Comparison of ENCODE assay signal across 10 cellular contexts in the genomic region with DNA sequence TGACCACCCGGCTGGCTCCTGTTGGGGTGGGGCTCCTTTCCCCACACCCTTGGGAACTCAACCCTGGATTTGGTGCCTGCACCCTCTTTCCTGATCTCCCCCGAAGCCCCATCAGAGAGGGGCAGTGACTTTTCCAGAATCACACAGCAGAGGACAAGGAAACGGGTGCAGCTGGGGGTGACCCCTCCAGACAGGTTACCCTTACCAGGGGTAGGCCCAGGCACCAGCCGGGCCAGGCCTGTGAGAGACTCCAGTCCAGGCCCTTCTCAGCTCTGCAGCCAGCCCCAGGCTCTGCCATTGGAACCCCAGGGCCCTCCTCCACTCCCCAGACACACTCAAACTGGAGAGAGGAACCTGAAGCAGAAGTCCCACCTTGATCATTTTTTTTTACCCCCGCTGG. TPM values are rescaled to one million over a fixed set of nuclear protein-coding genes. Genes with fewer than 3 reads are reported as not detected.
DNase-seq lines count a peak whose midpoint lies in the region; ATAC-seq, FAIRE-seq and TF ChIP-seq lines count a peak whose summit lies in the region.
"Had no signal": no experiment of that assay in that cellular context is flagged by ENCODE, and none has a peak within 500 bp of the region (broad histone marks: within the 10 kb centered on the region; RNA-seq: fewer than 3 reads in every experiment).

No MANE protein-coding gene starts in this region.

- TF ChIP-seq CTCF in DOHH2 (IDR thresholded peaks at IDR 0.05; ENCODE audit: low read depth, low read length, poor library complexity, severe bottlenecking) = no peak
- TF ChIP-seq CTCF in K562 (IDR thresholded peaks at IDR 0.05 in 2 of 3, conservative IDR thresholded peaks at IDR 0.05 in 1 of 3; ENCODE audit: insufficient read depth in 2 of 3, low read depth in 1 of 3, low read length in 3 of 3) = no peak
- TF ChIP-seq CTCF in sigmoid colon (IDR thresholded peaks at IDR 0.05) = no peak
- TF ChIP-seq CTCF in WERI-Rb-1 (IDR thresholded peaks at IDR 0.05; ENCODE audit: low read depth, low read length) = no peak

- H3K27me3 ChIP-seq in DOHH2 (ENCODE audit: control insufficient read depth, low read length) = no peaks in the 10 kb centered on the region
- no peaks in the 10 kb centered on the region for H3K27me3 ChIP-seq in K562 (ENCODE audit: control insufficient read depth in 2 of 2, insufficient read depth in 2 of 2, low read length in 2 of 2)
- no peaks in the 10 kb centered on the region for H3K27me3 ChIP-seq in sigmoid colon
- H3K27me3 ChIP-seq in WERI-Rb-1 (ENCODE audit: insufficient read depth, low read depth, severe bottlenecking) = no peaks in the 10 kb centered on the region

- intact Hi-C loops in K562 (cut with micrococcal nuclease) (no loop called here), sigmoid colon (cut with DNase I) (no loop called here)

- H3K9me3 ChIP-seq in DOHH2 (ENCODE audit: control insufficient read depth, insufficient read depth, low read length) (no peaks in the 10 kb centered on the region), K562 (replicated peaks; ENCODE audit: control insufficient read depth, insufficient read depth, low read depth, low read length) (no peaks in the 10 kb centered on the region), sigmoid colon (no peaks in the 10 kb centered on the region), WERI-Rb-1 (ENCODE audit: severe bottlenecking) (no peaks in the 10 kb centered on the region)

- ATAC-seq in HG03097 (IDR thresholded peaks at IDR 0.05; ENCODE audit: low FRiP score, unreplicated experiment) (peak; percentile 8), K562 (no peak)
- ATAC-seq: Panc1 had no signal

- no peak overlapping the region for H2AFZ ChIP-seq in K562 (ENCODE audit: low read depth, low read length)

- H3K79me2 ChIP-seq in DOHH2 (ENCODE audit: control insufficient read depth, low read length) (peaks cover 7% of the 10 kb centered on the region), K562 (ENCODE audit: control insufficient read depth, insufficient read depth, low read length) (no peaks in the 10 kb centered on the region)

- H3K4me1 ChIP-seq in DOHH2 (ENCODE audit: control insufficient read depth, low read length) (peaks cover 20% of the 10 kb centered on the region), K562 (replicated peaks in 1 of 2; ENCODE audit: control insufficient read depth in 2 of 2, insufficient read depth in 2 of 2, low read length in 2 of 2) (peaks cover 0 to 25% of the 10 kb centered on the region in 2 experiments; a peak in 1 of 5 replicates), sigmoid colon (peaks cover 0 to 33% (median 32%) of the 10 kb centered on the region in 4 donors)

- 83% methylated on average over 2 of the region's 5 CpGs for WGBS in K562 (ENCODE audit: insufficient coverage, low coverage, missing lambda C conversion rate)
- WGBS in sigmoid colon, 2 donors = 70 to 72% methylated on average over 5 of the region's 5 CpGs

- FAIRE-seq in K562 (lab: Jason Lieb, UNC) = no peak

- H3K4me3 ChIP-seq in DOHH2 (ENCODE audit: low read length) (peak overlapping the region; percentile 29), K562 (no peak overlapping the region), sigmoid colon (no peak overlapping the region), WERI-Rb-1 (ENCODE audit: low read depth, low read length) (no peak overlapping the region)

- TF ChIP-seq EP300 in K562 (IDR thresholded peaks at IDR 0.05; ENCODE audit: low read length) = no peak
- TF ChIP-seq EP300 in sigmoid colon (IDR thresholded peaks at IDR 0.05) = no peak

- H3K9ac ChIP-seq in K562 (ENCODE audit: insufficient read depth in 1 of 2, low read depth in 2 of 2, low read length in 2 of 2) = peak overlapping the region in 1 of 2 experiments; percentile 66; a peak in 2 of 4 replicates

- POLR2A ChIA-PET in K562 (lab: Yijun Ruan, JAX) = interaction anchor here (2.0 kb wide), 1 partner anchor 10 kb away, joined by 6 read pairs; no protein-coding TSS in a partner anchor

- H3K36me3 ChIP-seq in DOHH2 (ENCODE audit: control insufficient read depth, low read length) (peaks cover 6% of the 10 kb centered on the region; the same call in 1 of the 2 replicates), K562 (ENCODE audit: control insufficient read depth, insufficient read depth, low read length) (peaks cover 20% of the 10 kb centered on the region; the same call in 2 of the 3 replicates), sigmoid colon (peaks cover 0 to 47% (median 14%) of the 10 kb centered on the region in 4 donors), WERI-Rb-1 (peaks cover 24% of the 10 kb centered on the region)

- no peaks in the 10 kb centered on the region for H4K20me1 ChIP-seq in DOHH2 (ENCODE audit: control insufficient read depth, insufficient read depth, low read depth, low read length)
- H4K20me1 ChIP-seq in K562 (replicated peaks; ENCODE audit: control insufficient read depth, insufficient read depth, low read length) = no peaks in the 10 kb centered on the region; the same call in 1 of the 2 replicates

- no peak for TF ChIP-seq POLR2A in K562 (conservative IDR thresholded peaks at IDR 0.05)
- TF ChIP-seq POLR2A in sigmoid colon (IDR thresholded peaks at IDR 0.05) = no peak

- DNase-seq in K562 (ENCODE audit: extremely low read depth in 1 of 4, low spot score in 3 of 4) = no peak
- DNase-seq in sigmoid colon = no peak
- DNase-seq in COLO668 (lab: John Stamatoyannopoulos, UW; ENCODE audit: unreplicated experiment) = no peak
- DNase-seq in NCI-H1694 (lab: John Stamatoyannopoulos, UW) = no peak
- no peak for DNase-seq in WERI-Rb-1
- DNase-seq in caudate nucleus (lab: John Stamatoyannopoulos, UW) = no peak
- DNase-seq: NCI-H1048 had no signal

- H3K27ac ChIP-seq in DOHH2 (ENCODE audit: low read depth, low read length) (peak overlapping the region; percentile 57), K562 (ENCODE audit: extremely low read depth, low read depth, low read length) (no peak overlapping the region), sigmoid colon (peak overlapping the region; percentile 17 to 58 (median 40)), WERI-Rb-1 (no peak overlapping the region), caudate nucleus (ENCODE audit: low read depth, low read length) (no peak overlapping the region)

- H3K9me1 ChIP-seq in K562 (ENCODE audit: control insufficient read depth, insufficient read depth, low read length) = no peaks in the 10 kb centered on the region

- CTCF ChIA-PET in K562 (lab: Yijun Ruan, JAX; ENCODE audit: low intra/inter-chr PET ratio) = no interaction called here

- BruUV-seq in K562 (replicated peaks; lab: Mats Ljungman, UMichigan) = no TSS peak

- in situ Hi-C loops in K562 (cut with MboI) = no loop called here

- no peak for TF ChIP-seq RAD21 in K562 (CRISPR knock-in tag; conservative IDR thresholded peaks at IDR 0.05 in 1 of 2, IDR thresholded peaks at IDR 0.05 in 1 of 2)

- H3K4me2 ChIP-seq in DOHH2 (ENCODE audit: low read length) (peak overlapping the region; percentile 64), K562 (ENCODE audit: insufficient read depth, low read length) (no peak overlapping the region)

- no peaks in the 10 kb centered on the region for H3F3A ChIP-seq in DOHH2 (ENCODE audit: control insufficient read depth, insufficient read depth)

- no peaks in the 10 kb centered on the region for H3K9me2 ChIP-seq in DOHH2 (replicated peaks; ENCODE audit: control insufficient read depth, low read length)

RNA-seq across cellular contexts. Expression of gene PHYHD1, which starts 19.0 kb away (rescaled TPM):
- 1.0 and 4.9 TPM in 2 replicates for total RNA-seq in K562 (2011; cell fraction: chromatin; rRNA removed; ENCODE audit: low replicate concordance)
- 1.0 and 1.3 TPM in 2 replicates for total RNA-seq in K562 (2011; cell fraction: nucleolus; rRNA removed)
- 1.4 and 1.8 TPM in 2 replicates for total RNA-seq in K562 (2011; cell fraction: nucleoplasm; rRNA removed)
- total RNA-seq in K562 (2014; rRNA removed) (0.49 and 1.3 TPM in 2 replicates), K562 (2014; rRNA removed; fragmentation: Illumina TruSeq; extraction: Trizol) (0.45 and 0.69 TPM in 2 replicates), K562 (2015; rRNA removed; fragmentation: Illumina TruSeq; extraction: Trizol) (0.36 and 0.79 TPM in 2 replicates), K562 (2021) (0.58 and 0.66 TPM in 2 replicates), sigmoid colon (10 to 100 TPM; 15.5 to 30.5 (median 20.1) TPM)
- polyA plus RNA-seq in K562 (2011; rRNA removed) (1.2 and 2.1 TPM in 2 replicates), K562 (2014; fragmentation: Illumina TruSeq; extraction: Trizol) (0.80 and 1.0 TPM in 2 replicates), K562 (2014; fragmentation: Nextera tagmentation; extraction: Ambion mirVana) (1 to 10 TPM in 1 of 2 experiments, under 1 TPM in 1; 0.80 to 1.0 TPM), K562 (2014; rRNA removed) (0.32 and 0.91 TPM in 2 replicates), sigmoid colon (10 to 100 TPM in 1 of 3 donors, 1 to 10 TPM in 2; 1.6 to 13.2 (median 8.1) TPM)
- 2.2 and 2.5 TPM in 2 replicates for polyA plus RNA-seq in K562 (2011; cell fraction: cytosol; rRNA removed)
- 3.7 and 4.1 TPM in 2 replicates for polyA plus RNA-seq in K562 (2011; cell fraction: nucleus; rRNA removed)
- 0.87 and 1.2 TPM in 2 replicates for polyA plus RNA-seq in K562 (2012)
- polyA minus RNA-seq in K562 (2011; rRNA and poly(A)+ RNA removed) = 0.48 and 2.0 TPM in 2 replicates
- polyA minus RNA-seq in K562 (2011; cell fraction: cytosol; rRNA and poly(A)+ RNA removed) = not detected in 2 replicates
- 0.54 and 1.1 TPM in 2 replicates for polyA minus RNA-seq in K562 (2011; cell fraction: nucleus; rRNA and poly(A)+ RNA removed)

RNA-seq across cellular contexts. Expression of gene LRRC8A, which starts 19.9 kb away (rescaled TPM):
- 23.0 and 71.8 TPM in 2 replicates for total RNA-seq in K562 (2011; cell fraction: chromatin; rRNA removed; ENCODE audit: low replicate concordance)
- total RNA-seq in K562 (2011; cell fraction: nucleolus; rRNA removed) = 46.7 and 55.7 TPM in 2 replicates
- total RNA-seq in K562 (2011; cell fraction: nucleoplasm; rRNA removed) = 50.5 and 51.6 TPM in 2 replicates
- total RNA-seq in K562 (2014; rRNA removed) (15.3 and 17.2 TPM in 2 replicates), K562 (2014; rRNA removed; fragmentation: Illumina TruSeq; extraction: Trizol) (5.5 and 6.4 TPM in 2 replicates), K562 (2015; rRNA removed; fragmentation: Illumina TruSeq; extraction: Trizol) (8.4 TPM in 2 replicates), K562 (2021) (23.5 and 24.7 TPM in 2 replicates), sigmoid colon (10 to 100 TPM; 26.0 to 59.5 (median 37.4) TPM)
- polyA plus RNA-seq in K562 (2011; rRNA removed) (8.9 and 11.5 TPM in 2 replicates), K562 (2014; fragmentation: Illumina TruSeq; extraction: Trizol) (14.0 and 19.8 TPM in 2 replicates), K562 (2014; fragmentation: Nextera tagmentation; extraction: Ambion mirVana) (1 to 10 TPM; 2.9 to 3.5 TPM), K562 (2014; rRNA removed) (13.4 and 15.4 TPM in 2 replicates), sigmoid colon (10 to 100 TPM in 1 of 3 donors, 1 to 10 TPM in 2; 4.8 to 25.2 (median 8.8) TPM)
- polyA plus RNA-seq in K562 (2011; cell fraction: cytosol; rRNA removed) = 12.9 and 17.9 TPM in 2 replicates
- 10.0 and 13.2 TPM in 2 replicates for polyA plus RNA-seq in K562 (2011; cell fraction: nucleus; rRNA removed)
- polyA plus RNA-seq in K562 (2012) = 14.0 and 15.6 TPM in 2 replicates
- 13.2 and 19.4 TPM in 2 replicates for polyA minus RNA-seq in K562 (2011; rRNA and poly(A)+ RNA removed)
- polyA minus RNA-seq in K562 (2011; cell fraction: cytosol; rRNA and poly(A)+ RNA removed) = 13.9 and 15.2 TPM in 2 replicates
- polyA minus RNA-seq in K562 (2011; cell fraction: nucleus; rRNA and poly(A)+ RNA removed) = 7.0 and 8.6 TPM in 2 replicates

RNA-seq across cellular contexts. Expression of gene KYAT1, which starts 20.1 kb away (rescaled TPM):
- total RNA-seq in K562 (2011; cell fraction: chromatin; rRNA removed; ENCODE audit: low replicate concordance) = 34.0 and 59.4 TPM in 2 replicates
- total RNA-seq in K562 (2011; cell fraction: nucleolus; rRNA removed) = 26.8 and 33.7 TPM in 2 replicates
- total RNA-seq in K562 (2011; cell fraction: nucleoplasm; rRNA removed) = 23.8 and 32.1 TPM in 2 replicates
- 11.1 and 16.0 TPM in 2 replicates for total RNA-seq in K562 (2014; rRNA removed)
- total RNA-seq in K562 (2014; rRNA removed; fragmentation: Illumina TruSeq; extraction: Trizol) = 6.5 and 8.8 TPM in 2 replicates
- 8.5 and 9.2 TPM in 2 replicates for total RNA-seq in K562 (2015; rRNA removed; fragmentation: Illumina TruSeq; extraction: Trizol)
- total RNA-seq in K562 (2021) = 11.7 and 14.7 TPM in 2 replicates
- 16.1 and 20.2 TPM in 2 replicates for polyA plus RNA-seq in K562 (2011; rRNA removed)
- polyA plus RNA-seq in K562 (2011; cell fraction: cytosol; rRNA removed) = 21.7 and 22.5 TPM in 2 replicates
- 41.4 and 54.7 TPM in 2 replicates for polyA plus RNA-seq in K562 (2011; cell fraction: nucleus; rRNA removed)
- 9.8 and 19.5 TPM in 2 replicates for polyA plus RNA-seq in K562 (2012)
- 13.4 and 14.8 TPM in 2 replicates for polyA plus RNA-seq in K562 (2014; fragmentation: Illumina TruSeq; extraction: Trizol)
- polyA plus RNA-seq in K562 (2014; fragmentation: Nextera tagmentation; extraction: Ambion mirVana) = 10 to 100 TPM in 1 of 2 experiments, 1 to 10 TPM in 1; 6.4 to 11.0 TPM
- 16.8 and 21.8 TPM in 2 replicates for polyA plus RNA-seq in K562 (2014; rRNA removed)
- 6.0 and 7.0 TPM in 2 replicates for polyA minus RNA-seq in K562 (2011; rRNA and poly(A)+ RNA removed)
- polyA minus RNA-seq in K562 (2011; cell fraction: cytosol; rRNA and poly(A)+ RNA removed) = 5.9 and 6.1 TPM in 2 replicates
- 6.3 and 7.3 TPM in 2 replicates for polyA minus RNA-seq in K562 (2011; cell fraction: nucleus; rRNA and poly(A)+ RNA removed)
- 1 to 10 TPM; 3.9 to 8.0 (median 5.2) TPM for total RNA-seq in sigmoid colon
- 1 to 10 TPM in 1 of 3 donors, under 1 TPM in 2; 0.60 to 4.5 (median 0.92) TPM for polyA plus RNA-seq in sigmoid colon

RNA-seq across cellular contexts. Expression of gene DOLK, which starts 45.6 kb away (rescaled TPM):
- 13.9 and 44.2 TPM in 2 replicates for total RNA-seq in K562 (2011; cell fraction: chromatin; rRNA removed; ENCODE audit: low replicate concordance)
- total RNA-seq in K562 (2011; cell fraction: nucleolus; rRNA removed) = 48.2 and 55.4 TPM in 2 replicates
- total RNA-seq in K562 (2011; cell fraction: nucleoplasm; rRNA removed) = 27.6 and 38.4 TPM in 2 replicates
- total RNA-seq in K562 (2014; rRNA removed) (11.7 and 18.4 TPM in 2 replicates), K562 (2014; rRNA removed; fragmentation: Illumina TruSeq; extraction: Trizol) (7.5 and 8.4 TPM in 2 replicates), K562 (2015; rRNA removed; fragmentation: Illumina TruSeq; extraction: Trizol) (13.7 and 14.0 TPM in 2 replicates), K562 (2021) (14.2 and 14.7 TPM in 2 replicates), sigmoid colon (10 to 100 TPM in 1 of 4 donors, 1 to 10 TPM in 3; 6.2 to 11.4 (median 9.3) TPM)
- polyA plus RNA-seq in K562 (2011; rRNA removed) (10.8 and 13.0 TPM in 2 replicates), K562 (2014; fragmentation: Illumina TruSeq; extraction: Trizol) (14.0 and 15.0 TPM in 2 replicates), K562 (2014; fragmentation: Nextera tagmentation; extraction: Ambion mirVana) (1 to 10 TPM; 2.6 to 3.7 TPM), K562 (2014; rRNA removed) (10.6 and 11.1 TPM in 2 replicates), sigmoid colon (10 to 100 TPM in 1 of 3 donors, 1 to 10 TPM in 2; 2.4 to 11.1 (median 3.5) TPM)
- polyA plus RNA-seq in K562 (2011; cell fraction: cytosol; rRNA removed) = 15.7 and 32.2 TPM in 2 replicates
- 9.0 and 11.9 TPM in 2 replicates for polyA plus RNA-seq in K562 (2011; cell fraction: nucleus; rRNA removed)
- polyA plus RNA-seq in K562 (2012) = 9.5 and 16.7 TPM in 2 replicates
- 16.4 and 25.9 TPM in 2 replicates for polyA minus RNA-seq in K562 (2011; rRNA and poly(A)+ RNA removed)
- polyA minus RNA-seq in K562 (2011; cell fraction: cytosol; rRNA and poly(A)+ RNA removed) = 6.7 and 11.4 TPM in 2 replicates
- polyA minus RNA-seq in K562 (2011; cell fraction: nucleus; rRNA and poly(A)+ RNA removed) = 16.6 and 23.7 TPM in 2 replicates

RNA-seq across cellular contexts. Expression of gene NUP188, which starts 45.7 kb away (rescaled TPM):
- total RNA-seq in K562 (2011; cell fraction: chromatin; rRNA removed; ENCODE audit: low replicate concordance) = 545 and 736 TPM in 2 replicates
- total RNA-seq in K562 (2011; cell fraction: nucleolus; rRNA removed) = 287 and 308 TPM in 2 replicates
- total RNA-seq in K562 (2011; cell fraction: nucleoplasm; rRNA removed) = 273 and 303 TPM in 2 replicates
- total RNA-seq in K562 (2014; rRNA removed) (64.3 and 92.3 TPM in 2 replicates), K562 (2014; rRNA removed; fragmentation: Illumina TruSeq; extraction: Trizol) (66.6 and 84.5 TPM in 2 replicates), K562 (2015; rRNA removed; fragmentation: Illumina TruSeq; extraction: Trizol) (69.9 and 70.6 TPM in 2 replicates), K562 (2021) (123 and 135 TPM in 2 replicates), sigmoid colon (10 to 100 TPM; 16.6 to 28.8 (median 24.6) TPM)
- polyA plus RNA-seq in K562 (2011; rRNA removed) (71.2 and 106 TPM in 2 replicates), K562 (2014; fragmentation: Illumina TruSeq; extraction: Trizol) (107 and 110 TPM in 2 replicates), K562 (2014; fragmentation: Nextera tagmentation; extraction: Ambion mirVana) (10 to 100 TPM; 11.7 to 17.9 TPM), K562 (2014; rRNA removed) (64.7 and 70.6 TPM in 2 replicates), sigmoid colon (10 to 100 TPM in 1 of 3 donors, 1 to 10 TPM in 2; 3.7 to 21.3 (median 5.4) TPM)
- polyA plus RNA-seq in K562 (2011; cell fraction: cytosol; rRNA removed) = 109 and 123 TPM in 2 replicates
- 185 and 200 TPM in 2 replicates for polyA plus RNA-seq in K562 (2011; cell fraction: nucleus; rRNA removed)
- polyA plus RNA-seq in K562 (2012) = 61.5 and 77.1 TPM in 2 replicates
- 241 and 300 TPM in 2 replicates for polyA minus RNA-seq in K562 (2011; rRNA and poly(A)+ RNA removed)
- 193 and 215 TPM in 2 replicates for polyA minus RNA-seq in K562 (2011; cell fraction: cytosol; rRNA and poly(A)+ RNA removed)
- polyA minus RNA-seq in K562 (2011; cell fraction: nucleus; rRNA and poly(A)+ RNA removed) = 102 and 146 TPM in 2 replicates

Comparison
In these comparisons a context has a peak if more than half of its experiments do, and no peak if none do; other contexts are left out.
1. H3K27ac ChIP-seq: peak in DOHH2 (single experiment) and sigmoid colon (4 of 4); none in K562 (single experiment), WERI-Rb-1 (single experiment) and caudate nucleus (single experiment).